Comparison of ENCODE assay signal across 2 cellular contexts in the genomic region with DNA sequence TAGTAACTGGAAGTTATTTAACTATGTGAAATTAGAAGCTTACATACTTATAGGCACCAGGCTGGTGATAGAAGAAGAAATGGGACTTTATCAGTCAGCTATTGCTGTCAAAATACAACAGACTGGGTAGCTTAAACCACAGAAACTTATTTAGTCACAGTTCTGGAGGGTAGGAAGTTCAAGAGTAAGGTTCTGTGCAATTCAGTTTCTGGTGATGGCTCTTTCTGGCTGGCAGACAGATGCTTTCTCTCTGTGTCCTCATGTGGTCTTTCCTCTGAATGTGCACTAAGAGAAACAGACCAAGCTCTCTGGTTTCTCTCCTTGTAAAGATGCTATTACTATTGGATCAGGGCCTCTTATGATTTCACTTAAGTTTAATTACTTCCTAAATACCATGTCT.
TF ChIP-seq lines count a peak whose summit lies in the region.

No MANE protein-coding gene starts in this region.

TF ChIP-seq in SK-N-SH treated with all-trans-retinoic acid at 6 μM for 48 hours, 23 proteins besides CTCF, POLR2A, EP300 and RAD21:
- no peak for TF ChIP-seq PATZ1 (CRISPR knock-in tag; IDR thresholded peaks at IDR 0.05; ENCODE audit: borderline replicate concordance)
- no peak for TF ChIP-seq POU6F1 (CRISPR knock-in tag; IDR thresholded peaks at IDR 0.05; ENCODE audit: borderline replicate concordance, low read depth)
- TF ChIP-seq ZFP30 (CRISPR knock-in tag; IDR thresholded peaks at IDR 0.05), result no peak
- TF ChIP-seq BACH2 (CRISPR knock-in tag; IDR thresholded peaks at IDR 0.05; ENCODE audit: borderline replicate concordance), result no peak
- no peak for TF ChIP-seq PPARA (CRISPR knock-in tag; IDR thresholded peaks at IDR 0.05; ENCODE audit: borderline replicate concordance)
- TF ChIP-seq, protein P1, sequence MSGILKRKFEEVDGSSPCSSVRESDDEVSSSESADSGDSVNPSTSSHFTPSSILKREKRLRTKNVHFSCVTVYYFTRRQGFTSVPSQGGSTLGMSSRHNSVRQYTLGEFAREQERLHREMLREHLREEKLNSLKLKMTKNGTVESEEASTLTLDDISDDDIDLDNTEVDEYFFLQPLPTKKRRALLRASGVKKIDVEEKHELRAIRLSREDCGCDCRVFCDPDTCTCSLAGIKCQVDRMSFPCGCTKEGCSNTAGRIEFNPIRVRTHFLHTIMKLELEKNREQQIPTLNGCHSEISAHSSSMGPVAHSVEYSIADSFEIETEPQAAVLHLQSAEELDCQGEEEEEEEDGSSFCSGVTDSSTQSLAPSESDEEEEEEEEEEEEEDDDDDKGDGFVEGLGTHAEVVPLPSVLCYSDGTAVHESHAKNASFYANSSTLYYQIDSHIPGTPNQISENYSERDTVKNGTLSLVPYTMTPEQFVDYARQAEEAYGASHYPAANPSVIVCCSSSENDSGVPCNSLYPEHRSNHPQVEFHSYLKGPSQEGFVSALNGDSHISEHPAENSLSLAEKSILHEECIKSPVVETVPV (CRISPR knock-in tag; IDR thresholded peaks at IDR 0.05), result no peak
- TF ChIP-seq ISL1 (CRISPR knock-in tag; IDR thresholded peaks at IDR 0.05), result no peak
- no peak for TF ChIP-seq TCF4 (CRISPR knock-in tag; IDR thresholded peaks at IDR 0.05; ENCODE audit: borderline replicate concordance)

TF ChIP-seq in SK-N-SH, 30 proteins besides CTCF, POLR2A, EP300 and RAD21 (continued from another document):
- TF ChIP-seq, protein P2, sequence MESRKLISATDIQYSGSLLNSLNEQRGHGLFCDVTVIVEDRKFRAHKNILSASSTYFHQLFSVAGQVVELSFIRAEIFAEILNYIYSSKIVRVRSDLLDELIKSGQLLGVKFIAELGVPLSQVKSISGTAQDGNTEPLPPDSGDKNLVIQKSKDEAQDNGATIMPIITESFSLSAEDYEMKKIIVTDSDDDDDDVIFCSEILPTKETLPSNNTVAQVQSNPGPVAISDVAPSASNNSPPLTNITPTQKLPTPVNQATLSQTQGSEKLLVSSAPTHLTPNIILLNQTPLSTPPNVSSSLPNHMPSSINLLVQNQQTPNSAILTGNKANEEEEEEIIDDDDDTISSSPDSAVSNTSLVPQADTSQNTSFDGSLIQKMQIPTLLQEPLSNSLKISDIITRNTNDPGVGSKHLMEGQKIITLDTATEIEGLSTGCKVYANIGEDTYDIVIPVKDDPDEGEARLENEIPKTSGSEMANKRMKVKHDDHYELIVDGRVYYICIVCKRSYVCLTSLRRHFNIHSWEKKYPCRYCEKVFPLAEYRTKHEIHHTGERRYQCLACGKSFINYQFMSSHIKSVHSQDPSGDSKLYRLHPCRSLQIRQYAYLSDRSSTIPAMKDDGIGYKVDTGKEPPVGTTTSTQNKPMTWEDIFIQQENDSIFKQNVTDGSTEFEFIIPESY (IDR thresholded peaks at IDR 0.05; ENCODE audit: borderline replicate concordance, low read depth), result no peak
- TF ChIP-seq GATA2 (CRISPR knock-in tag; IDR thresholded peaks at IDR 0.05) (no peak), RXRA (IDR thresholded peaks at IDR 0.05; ENCODE audit: borderline replicate concordance, low read depth) (no peak), PBX3 (IDR thresholded peaks at IDR 0.05) (no peak)
TF ChIP-seq in SK-N-SH: peak in this region for 0.
